ENCODE assay signal across 20 cellular contexts in genomic region chr20:38249536-38250310, GRCh38. TPM values are rescaled to one million over a fixed set of nuclear protein-coding genes. Genes with fewer than 3 reads are reported as not detected.
A peak's percentile ranks its signal among the peaks of the same experiment; 100 is the strongest.
DNase-seq lines count a peak whose midpoint lies in the region; ATAC-seq, FAIRE-seq and TF ChIP-seq lines count a peak whose summit lies in the region.
"Had no signal": no experiment of that assay in that cellular context is flagged by ENCODE, and none has a peak within 500 bp of the region (broad histone marks: within the 10 kb centered on the region; RNA-seq: fewer than 3 reads in every experiment).

No MANE protein-coding gene starts in this region.

- no peak overlapping the region for H2AFZ ChIP-seq in IMR-90 (replicated peaks; ENCODE audit: low read length, poor library complexity)

- DNase-seq in NCI-H82 (lab: John Stamatoyannopoulos, UW) (peak; percentile 41), NCI-H82 treated with DMSO at 0.1 percent for 48 hours (lab: John Stamatoyannopoulos, UW; ENCODE audit: unreplicated experiment) (no peak), IMR-90 (peak; percentile 38), fibroblast of villous mesenchyme (ENCODE audit: low read depth) (peak; percentile 66), urothelium cell line (ENCODE audit: low spot score) (no peak), WERI-Rb-1 (no peak), type B pancreatic cell (ENCODE audit: extremely low spot score, unreplicated experiment) (no peak)
- no peak for DNase-seq in T-helper 2 cell treated with Interferon-gamma antibody and Interleukin-4, amounts not matched to agents 5 μg/mL and 100 μg/mL, for 36 hours (ENCODE audit: low spot score)
- DNase-seq: 8988T, COR-L47, Kasumi-1, NCI-H1417 treated with DMSO at 0.1 percent for 48 hours, NCI-H2029, NCI-H2171 treated with DMSO at 0.1 percent for 48 hours, NCI-H774, Peyer's patch, SHP77 treated with DMSO at 0.1 percent for 48 hours had no signal

- peak; percentile 40 for ATAC-seq in IMR-90 (ENCODE audit: low read depth)

- peaks cover 19% of the 10 kb centered on the region for H3K9me3 Mint-ChIP-seq in T-helper 2 cell treated with Interferon-gamma antibody and Interleukin-4, amounts not matched to agents 5 μg/mL and 100 μg/mL, for 36 hours
- peaks cover 3% of the 10 kb centered on the region for H3K9me3 Mint-ChIP-seq in type B pancreatic cell

- TF ChIP-seq RAD21 in IMR-90 (IDR thresholded peaks at IDR 0.05; ENCODE audit: low read length) = no peak

- H3K18ac ChIP-seq in IMR-90 (ENCODE audit: low read depth, low read length) = peak overlapping the region; percentile 11; the same call in 1 of the 2 replicates

- no peak overlapping the region for H3K56ac ChIP-seq in IMR-90 (ENCODE audit: extremely low read depth, insufficient read depth, low read length)

- no peak overlapping the region for H3K4me3 Mint-ChIP-seq in T-helper 2 cell treated with Interferon-gamma antibody and Interleukin-4, amounts not matched to agents 5 μg/mL and 100 μg/mL, for 36 hours
- H3K4me3 Mint-ChIP-seq in type B pancreatic cell = no peak overlapping the region

- H3K4me1 Mint-ChIP-seq in T-helper 2 cell treated with Interferon-gamma antibody and Interleukin-4, amounts not matched to agents 5 μg/mL and 100 μg/mL, for 36 hours (ENCODE audit: low read depth) = no peaks in the 10 kb centered on the region
- H3K4me1 Mint-ChIP-seq in type B pancreatic cell (ENCODE audit: unreplicated experiment) = peaks cover 24% of the 10 kb centered on the region

- intact Hi-C loops in IMR-90 (cut with micrococcal nuclease) = no loop called here

- no peaks in the 10 kb centered on the region for H3K9me1 ChIP-seq in IMR-90 (ENCODE audit: insufficient read depth, low read length)

- H4K5ac ChIP-seq in IMR-90 (ENCODE audit: low read depth, low read length) = no peak overlapping the region

- H3K9ac ChIP-seq in IMR-90 (ENCODE audit: low read depth, low read length) = no peak overlapping the region

- no peak for TF ChIP-seq POLR2A in IMR-90 (IDR thresholded peaks at IDR 0.05; ENCODE audit: low read depth, low read length)

- peak; percentile 68 for FAIRE-seq in urothelium cell line (lab: Jason Lieb, UNC)
- FAIRE-seq: G401.6 had no signal

- no peak overlapping the region for H3K27ac ChIP-seq in IMR-90 (ENCODE audit: insufficient read depth, low read length)
- no peak overlapping the region for H3K27ac ChIP-seq in WERI-Rb-1
- H3K27ac ChIP-seq: C4-2B, Peyer's patch had no signal

- no peak overlapping the region for H3K23ac ChIP-seq in IMR-90 (ENCODE audit: low read depth, low read length)

- no peak overlapping the region for H2BK15ac ChIP-seq in IMR-90 (ENCODE audit: low read depth, low read length)

- no TSS peak for BruUV-seq in IMR-90 (replicated peaks; lab: Mats Ljungman, UMichigan)

- H3K4me2 ChIP-seq in IMR-90 (ENCODE audit: low read depth, low read length) = no peak overlapping the region

- no peak overlapping the region for H4K8ac ChIP-seq in IMR-90 (ENCODE audit: low read depth in 2 of 2, low read length in 2 of 2)

- in situ Hi-C loops in IMR-90 (cut with MboI; ENCODE audit: low sequenced_read_pairs) = no loop called here

- H3K27me3 ChIP-seq in IMR-90 (ENCODE audit: control insufficient read depth, insufficient read depth, low read length) (no peaks in the 10 kb centered on the region), WERI-Rb-1 (ENCODE audit: insufficient read depth, low read depth, severe bottlenecking) (no peaks in the 10 kb centered on the region)
- H3K27me3 ChIP-seq: Peyer's patch had no signal

- no peak overlapping the region for H3K27ac Mint-ChIP-seq in T-helper 2 cell treated with Interferon-gamma antibody and Interleukin-4, amounts not matched to agents 5 μg/mL and 100 μg/mL, for 36 hours
- no peak overlapping the region for H3K27ac Mint-ChIP-seq in type B pancreatic cell

- POLR2A ChIA-PET in IMR-90 (lab: Charles Lee; ENCODE audit: unreplicated experiment) = no interaction called here

- H4K20me1 ChIP-seq in IMR-90 (ENCODE audit: insufficient read depth, low read length) = no peaks in the 10 kb centered on the region

- H3K27me3 Mint-ChIP-seq in T-helper 2 cell treated with Interferon-gamma antibody and Interleukin-4, amounts not matched to agents 5 μg/mL and 100 μg/mL, for 36 hours (ENCODE audit: low read depth) = no peaks in the 10 kb centered on the region
- no peaks in the 10 kb centered on the region for H3K27me3 Mint-ChIP-seq in type B pancreatic cell

- WGBS in IMR-90 (ENCODE audit: extremely low coverage in 2 of 2, insufficient read length in 1 of 2), 2 experiments = no CpG with 5 or more reads among the region's 9 CpGs

- H2BK5ac ChIP-seq in IMR-90 (ENCODE audit: low read depth, low read length, poor library complexity, severe bottlenecking) = peak overlapping the region; percentile 23

- no peak overlapping the region for H2AK5ac ChIP-seq in IMR-90 (ENCODE audit: low read depth, low read length)

- TF ChIP-seq CTCF in IMR-90 (conservative IDR thresholded peaks at IDR 0.05; ENCODE audit: low read depth, low read length) (no peak), fibroblast of villous mesenchyme (IDR thresholded peaks at IDR 0.05; ENCODE audit: insufficient read depth, low read depth, low read length) (no peak), WERI-Rb-1 (IDR thresholded peaks at IDR 0.05; ENCODE audit: low read depth, low read length) (no peak), type B pancreatic cell (conservative IDR thresholded peaks at IDR 0.05) (no peak)

- H2AK9ac ChIP-seq in IMR-90 (replicated peaks; ENCODE audit: low read depth, low read length, poor library complexity) = no peak overlapping the region

- no peak overlapping the region for H2BK120ac ChIP-seq in IMR-90 (ENCODE audit: low read depth, low read length)

- CTCF ChIA-PET in IMR-90 (lab: Yijun Ruan, JAX) = no interaction called here

- H3K9me3 ChIP-seq in IMR-90 (ENCODE audit: control insufficient read depth, insufficient read depth, low read length) = no peaks in the 10 kb centered on the region
- H3K9me3 ChIP-seq in WERI-Rb-1 (ENCODE audit: severe bottlenecking) = peaks cover 4% of the 10 kb centered on the region
- H3K9me3 ChIP-seq: Peyer's patch had no signal

- no peak overlapping the region for H4K91ac ChIP-seq in IMR-90 (ENCODE audit: insufficient read depth, low read depth, low read length)

- no peaks in the 10 kb centered on the region for H3K36me3 Mint-ChIP-seq in T-helper 2 cell treated with Interferon-gamma antibody and Interleukin-4, amounts not matched to agents 5 μg/mL and 100 μg/mL, for 36 hours (ENCODE audit: low read depth)
- H3K36me3 Mint-ChIP-seq in type B pancreatic cell = no peaks in the 10 kb centered on the region

- H3K4me1 ChIP-seq in IMR-90 (ENCODE audit: control insufficient read depth, insufficient read depth, low read length) = peaks cover 18% of the 10 kb centered on the region
- H3K4me1 ChIP-seq: Peyer's patch had no signal

- H3K14ac ChIP-seq in IMR-90 (replicated peaks; ENCODE audit: low read depth, low read length) = no peak overlapping the region

- no peak overlapping the region; the same call in 1 of the 2 replicates for H3K4ac ChIP-seq in IMR-90 (ENCODE audit: low read depth, low read length)

- H2BK20ac ChIP-seq in IMR-90 (ENCODE audit: low read depth, low read length) = no peak overlapping the region

- dilution Hi-C loops in IMR-90 (cut with HindIII; ENCODE audit: low sequenced_read_pairs, unreplicated experiment) = no loop called here

- peaks cover 4% of the 10 kb centered on the region; the same call in 1 of the 2 replicates for H3K36me3 ChIP-seq in IMR-90 (ENCODE audit: control insufficient read depth, insufficient read depth, low read length)
- peaks cover 21% of the 10 kb centered on the region for H3K36me3 ChIP-seq in WERI-Rb-1
- H3K36me3 ChIP-seq: Peyer's patch had no signal

- H3K4me3 ChIP-seq in IMR-90 (ENCODE audit: insufficient read depth, low read depth, low read length) (no peak overlapping the region), fibroblast of villous mesenchyme (ENCODE audit: low read depth, low read length) (no peak overlapping the region), WERI-Rb-1 (ENCODE audit: low read depth, low read length) (no peak overlapping the region)
- H3K4me3 ChIP-seq: Peyer's patch had no signal

- H3K79me1 ChIP-seq in IMR-90 (ENCODE audit: low read depth in 1 of 2, low read length in 2 of 2) = peaks cover 3 to 7% of the 10 kb centered on the region in 2 experiments; a peak in 2 of 4 replicates

TF ChIP-seq in IMR-90, 13 proteins besides CTCF, POLR2A, EP300 and RAD21:
- 0 out of 2 replicates have a peak, but pooled peaks have one; percentile 2 for TF ChIP-seq CEBPB (IDR thresholded peaks at IDR 0.05; ENCODE audit: low read depth, low read length)
- no peak for TF ChIP-seq MAFK (IDR thresholded peaks at IDR 0.05; ENCODE audit: low read depth, low read length)
TF ChIP-seq in IMR-90: peak in this region for 1.

RNA-seq across cellular contexts. Expression of gene KIAA1755, which starts 10.8 kb away (rescaled TPM):
- 2.2 and 2.5 TPM in 2 replicates for total RNA-seq in IMR-90 (2012; rRNA removed)
- 4.7 and 5.1 TPM in 2 replicates for polyA plus RNA-seq in IMR-90 (2012; rRNA removed)
- 1.7 and 2.4 TPM in 2 replicates for polyA plus RNA-seq in IMR-90 (2012; cell fraction: cytosol; rRNA removed)
- 18.1 and 26.1 TPM in 2 replicates for polyA plus RNA-seq in IMR-90 (2012; cell fraction: nucleus; rRNA removed; ENCODE audit: low replicate concordance)
- total RNA-seq in fibroblast of villous mesenchyme = 0.64 and 1.3 TPM in 2 replicates
- total RNA-seq in type B pancreatic cell (ENCODE audit: low replicate concordance) = 4.7 TPM in 1 of 2 replicates, not detected in the other
- total RNA-seq: NCI-H460 had no signal

RNA-seq across cellular contexts. Expression of gene BPI, which starts 54.2 kb away (rescaled TPM):
- total RNA-seq in IMR-90 (2012; rRNA removed) (not detected in 2 replicates), fibroblast of villous mesenchyme (not detected in 2 replicates), type B pancreatic cell (ENCODE audit: low replicate concordance) (0.17 TPM in 1 of 2 replicates, not detected in the other)
- 0.05 and 0.06 TPM in 2 replicates for polyA plus RNA-seq in IMR-90 (2012; rRNA removed)
- polyA plus RNA-seq in IMR-90 (2012; cell fraction: cytosol; rRNA removed) = 0.10 TPM in 1 of 2 replicates, not detected in the other
- 0.03 and 0.09 TPM in 2 replicates for polyA plus RNA-seq in IMR-90 (2012; cell fraction: nucleus; rRNA removed; ENCODE audit: low replicate concordance)
- total RNA-seq: NCI-H460, Peyer's patch had no signal

Comparison
In these comparisons a context has a peak if more than half of its experiments do, and no peak if none do; other contexts are left out.
1. DNase-seq: peak in NCI-H82 (single experiment), IMR-90 (single experiment) and fibroblast of villous mesenchyme (single experiment); none in NCI-H82 treated with DMSO at 0.1 percent for 48 hours (single experiment), urothelium cell line (single experiment), T-helper 2 cell treated with Interferon-gamma antibody and Interleukin-4, amounts not matched to agents 5 μg/mL and 100 μg/mL, for 36 hours (single experiment), WERI-Rb-1 (single experiment) and type B pancreatic cell (single experiment).